ENCODE assay signal across 24 cellular contexts in genomic region chr7:40072268-40072667, GRCh38.
A peak's percentile ranks its signal among the peaks of the same experiment; 100 is the strongest.
DNase-seq lines count a peak whose midpoint lies in the region; ATAC-seq and TF ChIP-seq lines count a peak whose summit lies in the region.
"Had no signal": no experiment of that assay in that cellular context is flagged by ENCODE, and none has a peak within 500 bp of the region (broad histone marks: within the 10 kb centered on the region; RNA-seq: fewer than 3 reads in every experiment).

No MANE protein-coding gene starts in this region.

- no peak overlapping the region for H3K27ac ChIP-seq in GM23338 (ENCODE audit: low read depth)
- H3K27ac ChIP-seq: BLaER1 treated with 17β-estradiol and CSF1 and Interleukin-3, amounts not matched to agents 10 nM and 100 nM; GM23248; Peyer's patch; SJSA1 had no signal

- no peak overlapping the region for H2AFZ ChIP-seq in GM23338
- H2AFZ ChIP-seq: GM23248 had no signal

- CTCF ChIA-PET in activated B cell treated with CpG ODN at 0.5 μM for 24 hours (lab: Charles Lee): interaction anchor here (1.5 kb wide), 1 partner anchor 20 kb away, joined by 5 read pairs; no protein-coding TSS in a partner anchor

- H3K4me3 Mint-ChIP-seq in GM23338 (no peak overlapping the region), activated B cell treated with CpG ODN at 0.5 μM for 24 hours (no peak overlapping the region)
- H3K4me3 Mint-ChIP-seq in activated T-cell treated with anti-CD3 and anti-CD28 coated beads, Interleukin-2, amount 50 U/mL, for 24 hours: no peak overlapping the region
- H3K4me3 Mint-ChIP-seq: CD4-positive, alpha-beta memory T cell had no signal

- H3K4me1 ChIP-seq in GM23338 (ENCODE audit: insufficient read depth): no peaks in the 10 kb centered on the region
- H3K4me1 ChIP-seq: Caco-2, Peyer's patch, SJSA1 had no signal

- H3K9me3 Mint-ChIP-seq in GM23338 (no peaks in the 10 kb centered on the region), activated B cell treated with CpG ODN at 0.5 μM for 24 hours (no peaks in the 10 kb centered on the region)
- H3K9me3 Mint-ChIP-seq in activated T-cell treated with anti-CD3 and anti-CD28 coated beads, Interleukin-2, amount 50 U/mL, for 24 hours: no peaks in the 10 kb centered on the region
- H3K9me3 Mint-ChIP-seq: CD4-positive, alpha-beta memory T cell had no signal

- intact Hi-C loops in activated B cell treated with CpG ODN at 0.5 μM for 24 hours (cut with micrococcal nuclease): no loop called here

- no peaks in the 10 kb centered on the region for H3K27me3 Mint-ChIP-seq in GM23338 (ENCODE audit: insufficient read depth, low read depth, poor library complexity)
- H3K27me3 Mint-ChIP-seq in activated B cell treated with CpG ODN at 0.5 μM for 24 hours: no peaks in the 10 kb centered on the region
- H3K27me3 Mint-ChIP-seq in activated T-cell treated with anti-CD3 and anti-CD28 coated beads, Interleukin-2, amount 50 U/mL, for 24 hours: no peaks in the 10 kb centered on the region
- H3K27me3 Mint-ChIP-seq: CD4-positive, alpha-beta memory T cell had no signal

- no peak overlapping the region for H3K27ac Mint-ChIP-seq in GM23338
- peak overlapping the region; percentile 24 for H3K27ac Mint-ChIP-seq in activated B cell treated with CpG ODN at 0.5 μM for 24 hours
- no peak overlapping the region for H3K27ac Mint-ChIP-seq in activated T-cell treated with anti-CD3 and anti-CD28 coated beads, Interleukin-2, amount 50 U/mL, for 24 hours

- H3F3A ChIP-seq in GM23338 (replicated peaks; ENCODE audit: low read depth): no peaks in the 10 kb centered on the region

- H3K79me2 ChIP-seq in GM23338 (replicated peaks; ENCODE audit: insufficient read depth): no peaks in the 10 kb centered on the region

- H3K4me2 ChIP-seq in GM23338: no peak overlapping the region
- H3K4me2 ChIP-seq: BLaER1 treated with 17β-estradiol and CSF1 and Interleukin-3, amounts not matched to agents 10 nM and 100 nM had no signal

- H3K27me3 ChIP-seq in GM23338 (ENCODE audit: insufficient read depth): no peaks in the 10 kb centered on the region
- H3K27me3 ChIP-seq: BLaER1 treated with 17β-estradiol and CSF1 and Interleukin-3, amounts not matched to agents 10 nM and 100 nM; Peyer's patch; SJSA1 had no signal

- DNase-seq in GM12864 (ENCODE audit: low read depth) (peak; percentile 4), GM23338 (ENCODE audit: low spot score) (peak; percentile 69), activated B cell treated with CpG ODN at 0.5 μM for 24 hours (no peak), iPS DF 19.7 (ENCODE audit: low read depth, low spot score) (peak; percentile 15)
- DNase-seq in activated T-cell treated with anti-CD3 and anti-CD28 coated beads, Interleukin-2, amount 50 U/mL, for 24 hours: no peak
- no peak for DNase-seq in activated CD4-positive, alpha-beta T cell treated with anti-CD3 and anti-CD28 coated beads for 1 hour
- DNase-seq: 8988T; Caco-2; CD4-positive, alpha-beta memory T cell; DMS 273 treated with DMSO at 0.1 percent for 48 hours; DMS79 treated with DMSO at 0.1 percent for 48 hours; GM23248; HCEC 1CT; Kasumi-1; NCI-H1417; NCI-H1694 treated with DMSO at 0.1 percent for 48 hours; NCI-H2081 treated with DMSO at 0.1 percent for 48 hours; NCI-H2171 treated with DMSO at 0.1 percent for 48 hours; NCI-H524 treated with DMSO at 0.1 percent for 48 hours; NCI-H82; Peyer's patch had no signal

- POLR2A ChIA-PET in activated B cell treated with CpG ODN at 0.5 μM for 24 hours (lab: Charles Lee): no interaction called here

- H3K4me3 ChIP-seq in GM12864 (ENCODE audit: low read depth, low read length) (no peak overlapping the region), GM23338 (no peak overlapping the region)
- H3K4me3 ChIP-seq: BLaER1 treated with 17β-estradiol and CSF1 and Interleukin-3, amounts not matched to agents 10 nM and 100 nM; GM23248; Peyer's patch; SJSA1 had no signal

- H3K36me3 ChIP-seq in GM23338 (ENCODE audit: insufficient read depth): no peaks in the 10 kb centered on the region

- H3K36me3 Mint-ChIP-seq in GM23338 (ENCODE audit: low read depth) (peaks cover under 1% of the 10 kb centered on the region; the same call in 2 of the 3 replicates), activated B cell treated with CpG ODN at 0.5 μM for 24 hours (ENCODE audit: low read depth) (peaks cover 18% of the 10 kb centered on the region)
- peaks cover 28% of the 10 kb centered on the region for H3K36me3 Mint-ChIP-seq in activated T-cell treated with anti-CD3 and anti-CD28 coated beads, Interleukin-2, amount 50 U/mL, for 24 hours (ENCODE audit: low read depth)

- H3K4me1 Mint-ChIP-seq in GM23338 (peaks cover 10% of the 10 kb centered on the region; the same call in 2 of the 3 replicates), activated B cell treated with CpG ODN at 0.5 μM for 24 hours (peaks cover 7% of the 10 kb centered on the region)
- peaks cover 1% of the 10 kb centered on the region for H3K4me1 Mint-ChIP-seq in activated T-cell treated with anti-CD3 and anti-CD28 coated beads, Interleukin-2, amount 50 U/mL, for 24 hours (ENCODE audit: low read depth)

- no peaks in the 10 kb centered on the region for H3K9me2 ChIP-seq in GM23338 (ENCODE audit: insufficient read depth)

- ATAC-seq in GM23338: 0 out of 3 replicates have a peak, but pooled peaks have one; percentile 31
- no peak for ATAC-seq in activated B cell treated with CpG ODN at 0.5 μM for 24 hours (ENCODE audit: low read depth)
- ATAC-seq in HG02571 (IDR thresholded peaks at IDR 0.05; ENCODE audit: unreplicated experiment): no peak

- H4K20me1 ChIP-seq in GM23338 (replicated peaks; ENCODE audit: insufficient read depth): no peaks in the 10 kb centered on the region
- H4K20me1 ChIP-seq: BLaER1 treated with 17β-estradiol and CSF1 and Interleukin-3, amounts not matched to agents 10 nM and 100 nM had no signal

- no peak for TF ChIP-seq CTCF in GM12864 (IDR thresholded peaks at IDR 0.05; ENCODE audit: low read depth, low read length, missing control alignments)
- TF ChIP-seq CTCF in GM23338 (conservative IDR thresholded peaks at IDR 0.05; ENCODE audit: low read depth in 2 of 2): no peak
- TF ChIP-seq CTCF in activated B cell treated with CpG ODN at 0.5 μM for 24 hours (IDR thresholded peaks at IDR 0.05): no peak

TF ChIP-seq in GM23338, 12 proteins besides CTCF, POLR2A, EP300 and RAD21:
- TF ChIP-seq REST (IDR thresholded peaks at IDR 0.05; ENCODE audit: unreplicated experiment): no peak
- no peak for TF ChIP-seq EZH2 (IDR thresholded peaks at IDR 0.05; ENCODE audit: low read depth, unreplicated experiment)
- TF ChIP-seq CREB1 (CRISPR knock-in tag; IDR thresholded peaks at IDR 0.05; ENCODE audit: low read depth): no peak
- TF ChIP-seq JUNB (IDR thresholded peaks at IDR 0.05; ENCODE audit: unreplicated experiment): no peak

Comparison
In these comparisons a context has a peak if more than half of its experiments do, and no peak if none do; other contexts are left out.
1. DNase-seq: peak in GM12864 (single experiment), GM23338 (single experiment) and iPS DF 19.7 (single experiment); none in activated B cell treated with CpG ODN at 0.5 μM for 24 hours (single experiment), activated T-cell treated with anti-CD3 and anti-CD28 coated beads, Interleukin-2, amount 50 U/mL, for 24 hours (single experiment) and activated CD4-positive, alpha-beta T cell treated with anti-CD3 and anti-CD28 coated beads for 1 hour (single experiment).